11 cellular contexts compared by ENCODE assay signal in the genomic region with DNA sequence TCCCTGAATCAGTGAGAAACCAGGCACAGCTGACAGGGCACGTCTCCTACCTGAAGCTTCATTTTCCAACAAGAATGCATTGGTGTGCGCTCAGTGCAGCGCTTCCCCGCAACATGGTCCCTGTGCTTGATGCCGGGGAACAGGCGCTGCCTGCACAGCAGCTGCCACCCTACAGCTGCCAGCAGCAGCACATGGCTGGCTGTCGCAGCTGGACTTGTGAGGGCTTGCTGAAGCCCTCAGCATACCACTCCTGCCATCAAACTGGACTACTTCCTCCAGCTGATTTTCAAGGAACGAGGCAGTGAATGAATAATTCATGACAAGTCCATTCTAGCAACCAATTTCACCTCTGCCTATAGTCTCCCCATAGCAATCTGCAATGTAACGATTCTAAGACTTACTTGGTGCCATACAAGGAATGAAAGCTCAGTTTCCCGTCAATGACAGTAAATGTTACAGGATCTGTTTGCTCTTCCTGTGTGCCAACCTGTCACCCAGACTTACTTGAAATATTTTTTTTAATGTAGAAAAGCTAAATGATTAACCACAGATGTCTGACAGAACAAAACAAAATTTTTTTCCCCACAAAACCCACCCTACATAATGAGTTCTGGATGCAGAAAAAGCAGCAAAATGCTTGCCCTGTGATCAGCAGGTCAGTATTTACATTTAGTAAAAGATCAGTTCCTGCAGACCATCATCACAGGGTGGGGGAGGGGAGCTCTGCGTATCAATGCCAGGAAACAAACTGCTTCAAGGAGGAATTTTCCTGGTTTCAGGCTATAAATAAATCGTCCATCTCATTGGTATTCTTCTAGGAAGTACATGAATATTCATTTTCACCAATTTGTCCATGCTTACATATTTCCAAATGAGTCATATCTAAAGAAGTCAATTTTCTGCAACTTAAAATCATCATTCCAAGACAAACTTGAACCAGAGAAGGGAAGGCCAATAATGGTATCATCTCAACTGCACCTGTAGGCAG.
DNase-seq lines count a peak whose midpoint lies in the region; ATAC-seq and TF ChIP-seq lines count a peak whose summit lies in the region.
"Had no signal": no experiment of that assay in that cellular context is flagged by ENCODE, and none has a peak within 500 bp of the region (broad histone marks: within the 10 kb centered on the region; RNA-seq: fewer than 3 reads in every experiment).

No MANE protein-coding gene starts in this region.

- peak overlapping the region; percentile 54 to 75 (median 66) for H3K27ac Mint-ChIP-seq in brain
- H3K27ac Mint-ChIP-seq: activated CD8-positive, alpha-beta T cell treated with anti-CD3 and anti-CD28 coated beads for 36 hours; memory B cell had no signal

- H3K4me2 ChIP-seq in mesenchymal stem cell (ENCODE audit: low read length, poor library complexity, severe bottlenecking), result no peak overlapping the region

- H3K27ac ChIP-seq in mesenchymal stem cell (ENCODE audit: low read length, poor library complexity, severe bottlenecking), result no peak overlapping the region

- TF ChIP-seq CTCF in AG10803 (conservative IDR thresholded peaks at IDR 0.05; ENCODE audit: low read length) (no peak), brain (conservative IDR thresholded peaks at IDR 0.05) (no peak)

- no peaks in the 10 kb centered on the region for H3K27me3 Mint-ChIP-seq in brain
- H3K27me3 Mint-ChIP-seq: activated CD8-positive, alpha-beta T cell treated with anti-CD3 and anti-CD28 coated beads for 36 hours; memory B cell had no signal

- peaks cover 3% of the 10 kb centered on the region for H3K4me1 ChIP-seq in mesenchymal stem cell (ENCODE audit: control insufficient read depth, insufficient read depth, low read depth, low read length)

- no peak for ATAC-seq in GM18909 (IDR thresholded peaks at IDR 0.05; ENCODE audit: poor library complexity, unreplicated experiment)
- no peak for ATAC-seq in GM21619 (IDR thresholded peaks at IDR 0.05; ENCODE audit: unreplicated experiment)
- no peak for ATAC-seq in HG03378 (IDR thresholded peaks at IDR 0.05; ENCODE audit: unreplicated experiment)
- ATAC-seq: activated CD8-positive, alpha-beta T cell treated with anti-CD3 and anti-CD28 coated beads for 36 hours had no signal

- no peak overlapping the region for H2BK120ac ChIP-seq in mesenchymal stem cell (ENCODE audit: low read depth, low read length)

- H4K8ac ChIP-seq in mesenchymal stem cell (ENCODE audit: low read length), result no peak overlapping the region

- H4K91ac ChIP-seq in mesenchymal stem cell (ENCODE audit: low read length), result no peak overlapping the region

- H3K14ac ChIP-seq in mesenchymal stem cell (ENCODE audit: low read length in 2 of 2), result peak overlapping the region in 1 of 2 experiments; percentile 1

- peaks cover 13% of the 10 kb centered on the region for H3K79me1 ChIP-seq in mesenchymal stem cell (replicated peaks; ENCODE audit: low read length, poor library complexity, severe bottlenecking)

- H2BK5ac ChIP-seq in mesenchymal stem cell (ENCODE audit: low read depth, low read length, poor library complexity, severe bottlenecking), result no peak overlapping the region

- peaks cover 18% of the 10 kb centered on the region for H3K36me3 Mint-ChIP-seq in brain

- peak overlapping the region in 3 of 5 experiments; percentile 16 to 41 (median 26) for H3K4me3 Mint-ChIP-seq in brain
- H3K4me3 Mint-ChIP-seq: activated CD8-positive, alpha-beta T cell treated with anti-CD3 and anti-CD28 coated beads for 36 hours; memory B cell had no signal

- peaks cover 30% of the 10 kb centered on the region for H3K4me1 Mint-ChIP-seq in brain

- no peaks in the 10 kb centered on the region for H3K27me3 ChIP-seq in mesenchymal stem cell (ENCODE audit: control insufficient read depth in 1 of 2, insufficient read depth in 1 of 2, low read length in 2 of 2)

- no peak overlapping the region for H3K18ac ChIP-seq in mesenchymal stem cell (ENCODE audit: low read depth in 1 of 2, low read length in 2 of 2)

- H3K9ac ChIP-seq in mesenchymal stem cell (ENCODE audit: low read length), result no peak overlapping the region

- no peak overlapping the region for H3K23ac ChIP-seq in mesenchymal stem cell (ENCODE audit: low read length in 2 of 2)

- H2BK12ac ChIP-seq in mesenchymal stem cell (ENCODE audit: low read length in 2 of 2), result peak overlapping the region in 1 of 2 experiments; percentile 71

- H3K4ac ChIP-seq in mesenchymal stem cell (ENCODE audit: low read depth in 1 of 2, low read length in 2 of 2), result no peak overlapping the region

- H3K9me3 ChIP-seq in mesenchymal stem cell (ENCODE audit: control insufficient read depth, low read length), result no peaks in the 10 kb centered on the region

- H2AK5ac ChIP-seq in mesenchymal stem cell (ENCODE audit: low read length, severe bottlenecking), result no peak overlapping the region

- H3K4me3 ChIP-seq in AG10803 (ENCODE audit: low read length) (no peak overlapping the region), mesenchymal stem cell (ENCODE audit: insufficient read depth in 1 of 2, low read depth in 1 of 2, low read length in 2 of 2) (peak overlapping the region in 1 of 2 experiments; percentile 16)

- H3K36me3 ChIP-seq in mesenchymal stem cell (ENCODE audit: control insufficient read depth in 1 of 2, insufficient read depth in 2 of 2, low read depth in 1 of 2, low read length in 2 of 2), result peaks cover 0 to 2% of the 10 kb centered on the region in 2 experiments

- H2AFZ ChIP-seq in mesenchymal stem cell (ENCODE audit: low read depth, low read length), result no peak overlapping the region

- DNase-seq in AG10803 (ENCODE audit: low read depth), result peak; percentile 45
- peak; percentile 69 for DNase-seq in LHCN-M2 (ENCODE audit: low read depth)
- peak; percentile 19 for DNase-seq in mesenchymal stem cell
- DNase-seq in NCI-H446 treated with DMSO at 0.1 percent for 48 hours (lab: John Stamatoyannopoulos, UW), result no peak
- DNase-seq: activated CD8-positive, alpha-beta T cell treated with anti-CD3 and anti-CD28 coated beads for 36 hours; Kasumi-1 had no signal

- peaks cover 0 to 8% (median 6%) of the 10 kb centered on the region in 5 experiments for H3K9me3 Mint-ChIP-seq in brain
- H3K9me3 Mint-ChIP-seq: activated CD8-positive, alpha-beta T cell treated with anti-CD3 and anti-CD28 coated beads for 36 hours; memory B cell had no signal

- H2BK15ac ChIP-seq in mesenchymal stem cell (ENCODE audit: low read depth, poor library complexity, severe bottlenecking), result no peak overlapping the region

- 91% methylated on average over 10 of the region's 12 CpGs for WGBS in mesenchymal stem cell
